In the genomic region with DNA sequence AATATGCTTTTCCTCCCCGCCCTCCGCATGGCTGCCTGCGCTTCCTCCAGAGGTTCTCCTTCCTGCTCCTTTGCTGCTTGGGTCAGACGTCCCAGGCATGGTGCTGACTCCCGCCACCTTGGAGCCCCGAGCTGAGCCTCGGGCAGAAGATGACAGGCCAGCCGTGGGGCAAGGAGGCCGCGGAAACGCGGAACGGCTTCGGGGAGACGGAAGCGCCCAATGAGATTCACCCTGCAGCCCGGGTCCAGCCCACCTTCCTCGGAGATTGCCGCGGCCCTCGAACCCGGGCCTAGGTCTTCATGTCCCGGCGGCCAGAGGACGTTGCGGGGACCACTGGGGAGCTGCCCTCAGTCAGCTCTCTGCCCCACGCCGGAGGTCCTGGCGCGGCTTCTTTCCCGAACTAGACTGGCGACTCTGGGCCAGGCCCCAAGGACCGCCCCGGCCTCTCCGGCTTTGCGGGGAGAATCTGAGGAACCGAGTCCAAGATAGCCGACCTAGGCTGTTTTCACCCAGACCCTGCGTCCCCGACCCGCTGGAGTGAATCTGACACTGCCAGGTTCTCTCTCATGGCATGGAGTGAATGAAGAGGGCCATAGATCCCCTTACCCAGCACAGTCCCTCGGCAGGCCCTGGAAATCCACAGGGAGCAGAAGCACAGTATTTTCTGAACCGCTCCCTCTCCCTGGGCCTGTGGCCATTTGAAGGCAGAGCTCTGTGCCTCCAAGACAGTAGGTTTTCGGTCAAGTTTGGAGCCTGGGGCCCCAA, we compare ENCODE assay signal across 20 cellular contexts. TPM values are rescaled to one million over a fixed set of nuclear protein-coding genes. Genes with fewer than 3 reads are reported as not detected.
DNase-seq lines count a peak whose midpoint lies in the region; ATAC-seq and TF ChIP-seq lines count a peak whose summit lies in the region.
"Had no signal": no experiment of that assay in that cellular context is flagged by ENCODE, and none has a peak within 500 bp of the region (broad histone marks: within the 10 kb centered on the region; RNA-seq: fewer than 3 reads in every experiment).

No MANE protein-coding gene starts in this region.

- no peak overlapping the region for H3K27ac Mint-ChIP-seq in activated naive CD4-positive, alpha-beta T cell treated with anti-CD3 and anti-CD28 coated beads, Interleukin-2, amount 10 ng/mL, durations not matched to agents 7 days and 5 days
- H3K27ac Mint-ChIP-seq in activated CD8-positive, alpha-beta T cell treated with anti-CD3 and anti-CD28 coated beads, Interleukin-2, amount 10 ng/mL, durations not matched to agents 7 days and 5 days, result peak overlapping the region; percentile 60

- H3K4me3 Mint-ChIP-seq in activated naive CD4-positive, alpha-beta T cell treated with anti-CD3 and anti-CD28 coated beads, Interleukin-2, amount 10 ng/mL, durations not matched to agents 7 days and 5 days, result peak overlapping the region; percentile 59
- peak overlapping the region; percentile 19 for H3K4me3 Mint-ChIP-seq in activated CD8-positive, alpha-beta T cell treated with anti-CD3 and anti-CD28 coated beads, Interleukin-2, amount 10 ng/mL, durations not matched to agents 7 days and 5 days

- no peak for DNase-seq in activated naive CD4-positive, alpha-beta T cell treated with anti-CD3 and anti-CD28 coated beads, Interleukin-2, amount 10 ng/mL, durations not matched to agents 7 days and 5 days
- no peak for DNase-seq in activated naive CD4-positive, alpha-beta T cell treated with Interleukin-2 at 50 U/mL for 16 hours
- DNase-seq in activated CD8-positive, alpha-beta T cell treated with anti-CD3 and anti-CD28 coated beads, Interleukin-2, amount 10 ng/mL, durations not matched to agents 7 days and 5 days, result no peak
- no peak for DNase-seq in thoracic aorta (ENCODE audit: low spot score)
- DNase-seq in left colon, result no peak
- no peak for DNase-seq in GM19240 (ENCODE audit: insufficient read length, low spot score)
- DNase-seq: activated effector memory CD4-positive, alpha-beta T cell treated with Interleukin-2 at 50 U/mL for 16 hours; Calu3; central memory CD4-positive, alpha-beta T cell; head of caudate nucleus; left ventricle myocardium superior; MM.1S; NCI-H774; RPMI8226 had no signal

- H3K4me1 ChIP-seq in iPS-20b (ENCODE audit: insufficient read depth, low read length) (peaks cover 38% of the 10 kb centered on the region; the same call in 1 of the 2 replicates), thoracic aorta (ENCODE audit: control insufficient read depth in 1 of 2, low read depth in 2 of 2) (peaks cover 16 to 46% of the 10 kb centered on the region in 2 donors)

- no peaks in the 10 kb centered on the region for H3K9me3 ChIP-seq in iPS-20b (ENCODE audit: insufficient read depth, low read depth, low read length)
- H3K9me3 ChIP-seq in thoracic aorta, result no peaks in the 10 kb centered on the region
- H3K9me3 ChIP-seq: neutrophil had no signal

- no peak for ATAC-seq in activated CD8-positive, alpha-beta T cell treated with anti-CD3 and anti-CD28 coated beads, Interleukin-2, amount 10 ng/mL, durations not matched to agents 7 days and 5 days
- no peak for ATAC-seq in thoracic aorta (ENCODE audit: insufficient number of reproducible peaks, low FRiP score, low read depth)
- ATAC-seq in left colon, result no peak
- no peak for ATAC-seq in GM21723 (IDR thresholded peaks at IDR 0.05; ENCODE audit: unreplicated experiment)
- ATAC-seq: left ventricle myocardium superior had no signal

- peaks cover 6% of the 10 kb centered on the region for H3K9me3 Mint-ChIP-seq in activated naive CD4-positive, alpha-beta T cell treated with anti-CD3 and anti-CD28 coated beads, Interleukin-2, amount 10 ng/mL, durations not matched to agents 7 days and 5 days
- peaks cover 20% of the 10 kb centered on the region for H3K9me3 Mint-ChIP-seq in activated CD8-positive, alpha-beta T cell treated with anti-CD3 and anti-CD28 coated beads, Interleukin-2, amount 10 ng/mL, durations not matched to agents 7 days and 5 days (ENCODE audit: insufficient read depth)

- H3K4me1 Mint-ChIP-seq in activated naive CD4-positive, alpha-beta T cell treated with anti-CD3 and anti-CD28 coated beads, Interleukin-2, amount 10 ng/mL, durations not matched to agents 7 days and 5 days, result peaks cover 44% of the 10 kb centered on the region
- peaks cover 50% of the 10 kb centered on the region for H3K4me1 Mint-ChIP-seq in activated CD8-positive, alpha-beta T cell treated with anti-CD3 and anti-CD28 coated beads, Interleukin-2, amount 10 ng/mL, durations not matched to agents 7 days and 5 days (ENCODE audit: low read depth)

- H3K27me3 ChIP-seq in iPS-20b (ENCODE audit: insufficient read depth, low read length) (peaks cover 100% of the 10 kb centered on the region), thoracic aorta (replicated peaks; ENCODE audit: insufficient read depth) (peaks cover 63% of the 10 kb centered on the region)

- H3K9ac ChIP-seq in iPS-20b (ENCODE audit: low read depth, low read length), result no peak overlapping the region

- H3K36me3 ChIP-seq in iPS-20b (ENCODE audit: insufficient read depth, low read depth, low read length) (no peaks in the 10 kb centered on the region), thoracic aorta (no peaks in the 10 kb centered on the region)
- H3K36me3 ChIP-seq: neutrophil had no signal

- H3K27me3 Mint-ChIP-seq in activated naive CD4-positive, alpha-beta T cell treated with anti-CD3 and anti-CD28 coated beads, Interleukin-2, amount 10 ng/mL, durations not matched to agents 7 days and 5 days, result peaks cover 97% of the 10 kb centered on the region
- H3K27me3 Mint-ChIP-seq in activated CD8-positive, alpha-beta T cell treated with anti-CD3 and anti-CD28 coated beads, Interleukin-2, amount 10 ng/mL, durations not matched to agents 7 days and 5 days (ENCODE audit: low read depth), result peaks cover 86% of the 10 kb centered on the region

- H3K27ac ChIP-seq in iPS-20b (ENCODE audit: low read length), result no peak overlapping the region
- H3K27ac ChIP-seq in thoracic aorta, result no peak overlapping the region
- H3K27ac ChIP-seq: epithelial cell of prostate, neutrophil had no signal

- CTCF ChIA-PET in activated naive CD4-positive, alpha-beta T cell treated with anti-CD3 and anti-CD28 coated beads, Interleukin-2, amount 10 ng/mL, durations not matched to agents 7 days and 5 days (lab: Charles Lee), result interaction anchor here (0.6 to 0.9 kb wide), 2 partner anchors 108 to 401 kb away, joined by 3 read pairs; no protein-coding TSS in a partner anchor
- CTCF ChIA-PET in activated CD8-positive, alpha-beta T cell treated with anti-CD3 and anti-CD28 coated beads, Interleukin-2, amount 10 ng/mL, durations not matched to agents 7 days and 5 days (lab: Charles Lee), result interaction anchor here (1.5 kb wide), 1 partner anchor 439 kb away, joined by 5 read pairs; no protein-coding TSS in a partner anchor

- H3K36me3 Mint-ChIP-seq in activated naive CD4-positive, alpha-beta T cell treated with anti-CD3 and anti-CD28 coated beads, Interleukin-2, amount 10 ng/mL, durations not matched to agents 7 days and 5 days, result peaks cover 20% of the 10 kb centered on the region
- peaks cover 23% of the 10 kb centered on the region for H3K36me3 Mint-ChIP-seq in activated CD8-positive, alpha-beta T cell treated with anti-CD3 and anti-CD28 coated beads, Interleukin-2, amount 10 ng/mL, durations not matched to agents 7 days and 5 days (ENCODE audit: low read depth)

- TF ChIP-seq CTCF in thoracic aorta (IDR thresholded peaks at IDR 0.05), result no peak

- H3K4me3 ChIP-seq in iPS-20b (ENCODE audit: low read length), result peak overlapping the region; percentile 45
- peak overlapping the region; percentile 48 for H3K4me3 ChIP-seq in thoracic aorta

- intact Hi-C loops in left colon (cut with DNase I, micrococcal nuclease), result loop anchor here in 1 of 2 donors (10.0 kb wide), 1 partner anchor 238 kb away; no protein-coding TSS in a partner anchor

- POLR2A ChIA-PET in activated CD8-positive, alpha-beta T cell treated with anti-CD3 and anti-CD28 coated beads, Interleukin-2, amount 10 ng/mL, durations not matched to agents 7 days and 5 days (lab: Charles Lee), result interaction anchor here (1.3 to 1.5 kb wide), 2 partner anchors 11 to 20 kb away, joined by 4 to 6 read pairs; no protein-coding TSS in a partner anchor

RNA-seq across cellular contexts. Expression of a gene that starts 9.8 kb away (rescaled TPM):
- total RNA-seq in activated CD8-positive, alpha-beta T cell treated with anti-CD3 and anti-CD28 coated beads, Interleukin-2, amount 10 ng/mL, durations not matched to agents 7 days and 5 days, result not detected
- not detected for total RNA-seq in thoracic aorta
- total RNA-seq in left colon, result not detected
- total RNA-seq: Calu3; left ventricle myocardium superior; skeletal muscle tissue; T-helper 2 cell treated with Interferon-gamma antibody and Interleukin-4, amounts not matched to agents 100 ng/mL and 5 ng/mL, for 36 hours had no signal
